9 cellular contexts compared by ENCODE assay signal in the genomic region with DNA sequence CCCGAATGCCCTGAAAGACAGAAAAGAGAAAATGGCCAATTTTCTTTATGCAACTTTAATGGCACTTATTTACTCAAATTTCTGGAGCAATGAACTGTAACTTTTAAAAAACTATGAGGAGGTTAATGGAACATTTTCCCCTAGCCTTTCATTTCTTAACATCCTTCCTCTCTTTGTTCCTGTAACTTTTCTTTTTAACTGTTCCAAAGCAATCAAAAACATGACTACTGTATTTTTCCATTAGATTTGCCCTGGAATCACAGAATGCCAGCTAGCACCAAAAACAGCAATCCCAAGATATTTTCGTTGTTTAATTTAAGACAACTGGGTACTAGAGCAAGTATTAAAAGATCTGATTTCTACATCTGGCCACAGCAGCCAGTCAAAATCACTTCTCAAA. TPM values are rescaled to one million over a fixed set of nuclear protein-coding genes. Genes with fewer than 3 reads are reported as not detected.
A peak's percentile ranks its signal among the peaks of the same experiment; 100 is the strongest.
DNase-seq lines count a peak whose midpoint lies in the region; ATAC-seq and TF ChIP-seq lines count a peak whose summit lies in the region.
"Had no signal": no experiment of that assay in that cellular context is flagged by ENCODE, and none has a peak within 500 bp of the region (broad histone marks: within the 10 kb centered on the region; RNA-seq: fewer than 3 reads in every experiment).

No MANE protein-coding gene starts in this region.

- H3K4me3 ChIP-seq in CD4-positive, CD25-positive, alpha-beta regulatory T cell (ENCODE audit: low read depth, low read length): peak overlapping the region; percentile 75
- H3K4me3 ChIP-seq in OCI-LY7 (ENCODE audit: low read depth, low read length, poor library complexity, severe bottlenecking): peak overlapping the region; percentile 90
- H3K4me3 ChIP-seq in osteoblast (ENCODE audit: insufficient read depth, low read length): peak overlapping the region; percentile 36

- DNase-seq in CD4-positive, CD25-positive, alpha-beta regulatory T cell: no peak
- DNase-seq in OCI-LY7 (ENCODE audit: low spot score): no peak
- DNase-seq in dermis microvascular lymphatic vessel endothelial cell (ENCODE audit: low read depth in 2 of 2): peak; percentile 76
- DNase-seq in osteoblast (ENCODE audit: insufficient read length, low spot score, missing footprints): no peak
- DNase-seq in iPS-NIHi7 (ENCODE audit: extremely low spot score): no peak
- DNase-seq in erythroblast (lab: John Stamatoyannopoulos, UW): no peak
- DNase-seq in stimulated activated CD4-positive, alpha-beta T cell treated with anti-CD3 and anti-CD28 coated beads, Interleukin-4, amount 100 ng/mL, for 1 hour: no peak
- no peak for DNase-seq in NAMALWA (ENCODE audit: low spot score)
- DNase-seq: activated CD8-positive, alpha-beta memory T cell treated with anti-CD3 and anti-CD28 coated beads for 24 hours had no signal

- CTCF ChIA-PET in OCI-LY7 (lab: Charles Lee; ENCODE audit: unreplicated experiment): interaction anchor here (0.7 kb wide), 1 partner anchor 55 kb away, joined by 3 read pairs; no protein-coding TSS in a partner anchor

- no peaks in the 10 kb centered on the region for H3K9me2 ChIP-seq in OCI-LY7 (ENCODE audit: insufficient read depth, low read length)

- H3K4me2 ChIP-seq in OCI-LY7 (ENCODE audit: low read length): peak overlapping the region; percentile 97
- H3K4me2 ChIP-seq in osteoblast (ENCODE audit: insufficient read depth, low read length): peak overlapping the region; percentile 71

- H3K4me3 Mint-ChIP-seq in CD4-positive, CD25-positive, alpha-beta regulatory T cell: peak overlapping the region; percentile 83 to 97 (median 90)

- POLR2A ChIA-PET in OCI-LY7 (lab: Charles Lee): interaction anchor here (0.5 to 2.7 kb wide), 4 partner anchors 29 to 104 kb away, joined by 4 to 9 read pairs (median 6); no protein-coding TSS in a partner anchor

- intact Hi-C loops in OCI-LY7 (cut with micrococcal nuclease; ENCODE audit: unreplicated experiment): loop anchor here (5.0 kb wide), 1 partner anchor 117 kb away; no protein-coding TSS in a partner anchor

- peaks cover 91% of the 10 kb centered on the region for H3K79me2 ChIP-seq in OCI-LY7 (ENCODE audit: insufficient read depth, low read depth, low read length)
- peaks cover 93% of the 10 kb centered on the region for H3K79me2 ChIP-seq in osteoblast (ENCODE audit: insufficient read depth, low read length)

- H3K27ac Mint-ChIP-seq in CD4-positive, CD25-positive, alpha-beta regulatory T cell: peak overlapping the region in 2 of 3 donors; percentile 88 to 91

- peak overlapping the region; percentile 36 for H3K27ac ChIP-seq in CD4-positive, CD25-positive, alpha-beta regulatory T cell (ENCODE audit: insufficient read depth, low read length, poor library complexity, severe bottlenecking)
- H3K27ac ChIP-seq in OCI-LY7 (ENCODE audit: low read depth, low read length, poor library complexity, severe bottlenecking): peak overlapping the region; percentile 0
- peak overlapping the region; percentile 71 for H3K27ac ChIP-seq in osteoblast (ENCODE audit: low read depth, low read length)

- H3K4me1 Mint-ChIP-seq in CD4-positive, CD25-positive, alpha-beta regulatory T cell: peaks cover 48 to 88% (median 65%) of the 10 kb centered on the region in 4 donors

- no peaks in the 10 kb centered on the region for H3K27me3 ChIP-seq in CD4-positive, CD25-positive, alpha-beta regulatory T cell (ENCODE audit: control insufficient read depth, insufficient read depth, low read length)
- H3K27me3 ChIP-seq in osteoblast (ENCODE audit: insufficient read depth, low read length): no peaks in the 10 kb centered on the region

- no peak for TF ChIP-seq CTCF in OCI-LY7 (conservative IDR thresholded peaks at IDR 0.05; ENCODE audit: low read length)
- TF ChIP-seq CTCF in osteoblast (IDR thresholded peaks at IDR 0.05; ENCODE audit: extremely low read depth, low read depth, low read length): no peak

- H2AFZ ChIP-seq in OCI-LY7 (ENCODE audit: low read length): no peak overlapping the region
- no peak overlapping the region for H2AFZ ChIP-seq in osteoblast (ENCODE audit: low read length)

- no peaks in the 10 kb centered on the region for H3K27me3 Mint-ChIP-seq in CD4-positive, CD25-positive, alpha-beta regulatory T cell

- no peak for ATAC-seq in CD4-positive, CD25-positive, alpha-beta regulatory T cell (ENCODE audit: low read depth in 2 of 2)

- peaks cover 6% of the 10 kb centered on the region for H3K36me3 Mint-ChIP-seq in CD4-positive, CD25-positive, alpha-beta regulatory T cell

- no peaks in the 10 kb centered on the region for H3K36me3 ChIP-seq in CD4-positive, CD25-positive, alpha-beta regulatory T cell (ENCODE audit: control insufficient read depth, insufficient read depth, low read length)
- H3K36me3 ChIP-seq in OCI-LY7 (ENCODE audit: insufficient read depth, low read length) (peaks cover 59% of the 10 kb centered on the region), osteoblast (ENCODE audit: insufficient read depth, low read length) (no peaks in the 10 kb centered on the region)

- H4K20me1 ChIP-seq in OCI-LY7 (ENCODE audit: insufficient read depth, low read length): peaks cover 56% of the 10 kb centered on the region
- peaks cover 46% of the 10 kb centered on the region for H4K20me1 ChIP-seq in osteoblast (ENCODE audit: insufficient read depth, low read length)

- peaks cover 84% of the 10 kb centered on the region for H3K4me1 ChIP-seq in CD4-positive, CD25-positive, alpha-beta regulatory T cell (ENCODE audit: control insufficient read depth, insufficient read depth, low read length, poor library complexity, severe bottlenecking)
- H3K4me1 ChIP-seq in OCI-LY7 (ENCODE audit: insufficient read depth, low read length, poor library complexity, severe bottlenecking): peaks cover 77% of the 10 kb centered on the region
- H3K4me1 ChIP-seq in osteoblast (ENCODE audit: insufficient read depth, low read length): peaks cover 51% of the 10 kb centered on the region

- H3K9me3 Mint-ChIP-seq in CD4-positive, CD25-positive, alpha-beta regulatory T cell: no peaks in the 10 kb centered on the region

- no peak for TF ChIP-seq POLR2A in erythroblast (IDR thresholded peaks at IDR 0.05; ENCODE audit: low read length)

- no peaks in the 10 kb centered on the region for H3K9me3 ChIP-seq in CD4-positive, CD25-positive, alpha-beta regulatory T cell (ENCODE audit: control insufficient read depth in 2 of 2, low read length in 2 of 2)
- H3K9me3 ChIP-seq in OCI-LY7 (ENCODE audit: low read length) (no peaks in the 10 kb centered on the region), osteoblast (ENCODE audit: low read depth, low read length) (no peaks in the 10 kb centered on the region)

- BruUV-seq in OCI-LY7 (replicated peaks; lab: Mats Ljungman, UMichigan): no TSS peak

RNA-seq across cellular contexts. Expression of a gene that starts 3.8 kb away (rescaled TPM):
- 97.2 TPM for total RNA-seq in CD4-positive, CD25-positive, alpha-beta regulatory T cell
- 100 to 1,000 TPM; 177 to 208 (median 197) TPM for polyA plus RNA-seq in CD4-positive, CD25-positive, alpha-beta regulatory T cell
- total RNA-seq in OCI-LY7 (2014; rRNA removed; shearing (Covaris generic)): 208 and 239 TPM in 2 replicates
- total RNA-seq in OCI-LY7 (2022) (186 and 206 TPM in 2 replicates), dermis microvascular lymphatic vessel endothelial cell (238 and 252 TPM in 2 replicates), osteoblast (139 and 163 TPM in 2 replicates)

RNA-seq across cellular contexts. Expression of a gene that starts 59.6 kb away (rescaled TPM):
- total RNA-seq in CD4-positive, CD25-positive, alpha-beta regulatory T cell: 566 TPM
- polyA plus RNA-seq in CD4-positive, CD25-positive, alpha-beta regulatory T cell: 10 to 100 TPM; 30.8 to 95.4 (median 44.5) TPM
- 94.7 and 110 TPM in 2 replicates for total RNA-seq in OCI-LY7 (2014; rRNA removed; shearing (Covaris generic))
- total RNA-seq in OCI-LY7 (2022) (31.2 and 37.3 TPM in 2 replicates), dermis microvascular lymphatic vessel endothelial cell (0.26 and 0.76 TPM in 2 replicates), osteoblast (2.7 and 3.3 TPM in 2 replicates)

Comparison
In these comparisons a context has a peak if more than half of its experiments do, and no peak if none do; other contexts are left out.
1. DNase-seq: peak in dermis microvascular lymphatic vessel endothelial cell (2 of 2); none in CD4-positive, CD25-positive, alpha-beta regulatory T cell (0 of 3), OCI-LY7 (single experiment), osteoblast (single experiment), iPS-NIHi7 (single experiment), erythroblast (0 of 2), stimulated activated CD4-positive, alpha-beta T cell treated with anti-CD3 and anti-CD28 coated beads, Interleukin-4, amount 100 ng/mL, for 1 hour (single experiment) and NAMALWA (single experiment).
2. H3K27ac ChIP-seq: peak in every context shown above with its lines; median percentile 71 in osteoblast; 36 in CD4-positive, CD25-positive, alpha-beta regulatory T cell; 0 in OCI-LY7.
3. H3K4me3 ChIP-seq: peak in every context shown above with its lines; median percentile 90 in OCI-LY7; 75 in CD4-positive, CD25-positive, alpha-beta regulatory T cell; 36 in osteoblast.